ENCODE assay signal across 1 cellular context in genomic region chr20:32773880-32774279, GRCh38.
TF ChIP-seq lines count a peak whose summit lies in the region.

No MANE protein-coding gene starts in this region.

TF ChIP-seq in GM23338, 12 proteins besides CTCF, POLR2A, EP300 and RAD21 (continued from another document):
- no peak for TF ChIP-seq ETS1 (IDR thresholded peaks at IDR 0.05)
- TF ChIP-seq ZNF331 (CRISPR knock-in tag; IDR thresholded peaks at IDR 0.05; ENCODE audit: low read depth), result no peak
- no peak for TF ChIP-seq NANOG (IDR thresholded peaks at IDR 0.05; ENCODE audit: borderline replicate concordance)
